ENCODE assay signal across 1 cellular context in genomic region chr7:118330373-118330772, GRCh38.
TF ChIP-seq lines count a peak whose summit lies in the region.

No MANE protein-coding gene starts in this region.

TF ChIP-seq in GM12878, 131 proteins besides CTCF, POLR2A, EP300 and RAD21 (continued from another document):
- TF ChIP-seq ZBTB4 (CRISPR knock-in tag; IDR thresholded peaks at IDR 0.05) (no peak), BMI1 (IDR thresholded peaks at IDR 0.05; ENCODE audit: borderline replicate concordance) (no peak), YY1 (IDR thresholded peaks at IDR 0.05; ENCODE audit: low read depth, low read length) (no peak), SIX5 (IDR thresholded peaks at IDR 0.05; ENCODE audit: low read depth, low read length, severe bottlenecking) (no peak), TCF7 (IDR thresholded peaks at IDR 0.05; ENCODE audit: borderline replicate concordance) (no peak), ZNF622 (IDR thresholded peaks at IDR 0.05) (no peak), SMARCA5 (IDR thresholded peaks at IDR 0.05) (no peak), SIN3A (IDR thresholded peaks at IDR 0.05; ENCODE audit: low read depth, low read length) (no peak), TARDBP (IDR thresholded peaks at IDR 0.05; ENCODE audit: borderline replicate concordance) (no peak), SP1 (IDR thresholded peaks at IDR 0.05; ENCODE audit: low read depth, low read length) (no peak), NFXL1 (IDR thresholded peaks at IDR 0.05; ENCODE audit: borderline replicate concordance) (no peak)
